8 cellular contexts compared by ENCODE assay signal in the genomic region with DNA sequence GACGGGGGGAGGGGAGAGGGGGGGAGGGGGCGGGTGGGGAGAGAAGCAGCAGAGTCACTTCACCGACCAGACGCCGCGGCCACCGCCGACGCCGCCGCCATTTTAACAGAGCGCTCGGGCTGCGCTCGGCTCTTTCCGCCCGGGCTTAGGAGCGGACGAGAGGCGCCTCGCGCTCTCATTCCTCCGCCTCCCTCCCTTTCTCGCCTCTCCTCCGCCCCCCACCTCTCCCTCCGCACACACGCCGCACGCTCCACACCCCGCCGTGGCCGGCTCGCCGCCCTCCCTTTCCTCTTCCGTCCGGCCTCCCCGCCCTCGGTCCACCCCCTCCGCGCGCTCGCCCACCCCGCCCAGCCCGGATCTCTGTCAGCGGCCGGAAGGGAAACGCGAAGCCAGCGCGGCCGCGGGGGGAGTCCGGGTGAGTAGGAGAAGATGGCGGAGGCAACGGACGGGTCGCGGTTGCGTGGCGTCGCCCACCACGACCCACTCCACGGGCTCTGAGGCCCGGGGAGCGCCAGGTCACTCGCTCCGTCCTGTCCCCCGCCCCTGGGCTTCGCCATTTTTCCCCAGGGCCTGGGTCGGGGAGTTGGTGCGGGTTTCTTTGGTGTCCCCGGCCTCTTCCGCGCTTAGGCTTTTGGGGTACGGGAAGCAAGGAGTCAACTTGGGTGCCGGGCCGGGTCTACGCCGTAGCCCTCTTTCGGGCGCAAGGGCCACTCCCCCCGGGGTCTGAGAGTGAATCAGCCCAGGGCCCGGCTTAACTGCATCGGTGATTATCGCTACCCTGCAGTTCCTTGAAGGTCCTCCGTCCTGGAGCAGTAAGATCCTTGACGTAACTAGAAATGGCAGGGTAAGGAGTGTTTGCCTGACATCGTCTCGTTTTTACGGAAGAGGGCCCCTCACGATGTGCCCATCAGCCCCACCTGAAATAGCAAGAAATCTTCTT. TPM values are rescaled to one million over a fixed set of nuclear protein-coding genes. Genes with fewer than 3 reads are reported as not detected.
DNase-seq lines count a peak whose midpoint lies in the region; ATAC-seq, FAIRE-seq and TF ChIP-seq lines count a peak whose summit lies in the region.

A gene with protein sequence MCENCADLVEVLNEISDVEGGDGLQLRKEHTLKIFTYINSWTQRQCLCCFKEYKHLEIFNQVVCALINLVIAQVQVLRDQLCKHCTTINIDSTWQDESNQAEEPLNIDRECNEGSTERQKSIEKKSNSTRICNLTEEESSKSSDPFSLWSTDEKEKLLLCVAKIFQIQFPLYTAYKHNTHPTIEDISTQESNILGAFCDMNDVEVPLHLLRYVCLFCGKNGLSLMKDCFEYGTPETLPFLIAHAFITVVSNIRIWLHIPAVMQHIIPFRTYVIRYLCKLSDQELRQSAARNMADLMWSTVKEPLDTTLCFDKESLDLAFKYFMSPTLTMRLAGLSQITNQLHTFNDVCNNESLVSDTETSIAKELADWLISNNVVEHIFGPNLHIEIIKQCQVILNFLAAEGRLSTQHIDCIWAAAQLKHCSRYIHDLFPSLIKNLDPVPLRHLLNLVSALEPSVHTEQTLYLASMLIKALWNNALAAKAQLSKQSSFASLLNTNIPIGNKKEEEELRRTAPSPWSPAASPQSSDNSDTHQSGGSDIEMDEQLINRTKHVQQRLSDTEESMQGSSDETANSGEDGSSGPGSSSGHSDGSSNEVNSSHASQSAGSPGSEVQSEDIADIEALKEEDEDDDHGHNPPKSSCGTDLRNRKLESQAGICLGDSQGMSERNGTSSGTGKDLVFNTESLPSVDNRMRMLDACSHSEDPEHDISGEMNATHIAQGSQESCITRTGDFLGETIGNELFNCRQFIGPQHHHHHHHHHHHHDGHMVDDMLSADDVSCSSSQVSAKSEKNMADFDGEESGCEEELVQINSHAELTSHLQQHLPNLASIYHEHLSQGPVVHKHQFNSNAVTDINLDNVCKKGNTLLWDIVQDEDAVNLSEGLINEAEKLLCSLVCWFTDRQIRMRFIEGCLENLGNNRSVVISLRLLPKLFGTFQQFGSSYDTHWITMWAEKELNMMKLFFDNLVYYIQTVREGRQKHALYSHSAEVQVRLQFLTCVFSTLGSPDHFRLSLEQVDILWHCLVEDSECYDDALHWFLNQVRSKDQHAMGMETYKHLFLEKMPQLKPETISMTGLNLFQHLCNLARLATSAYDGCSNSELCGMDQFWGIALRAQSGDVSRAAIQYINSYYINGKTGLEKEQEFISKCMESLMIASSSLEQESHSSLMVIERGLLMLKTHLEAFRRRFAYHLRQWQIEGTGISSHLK (N-terminal part only) (minus strand): TSS at position 123 of the 940 bp plus-strand sequence. CDS start 395 bp downstream, outside the sequence.

- peaks cover 33% of the 10 kb centered on the region for H3K4me1 ChIP-seq in A549
- no peaks in the 10 kb centered on the region for H3K4me1 ChIP-seq in breast epithelium
- H3K4me1 ChIP-seq in skeletal muscle tissue (ENCODE audit: control insufficient read depth in 3 of 3, insufficient read depth in 3 of 3, low read length in 3 of 3) = peaks cover 8 to 20% (median 13%) of the 10 kb centered on the region in 3 donors

- peak within 1 kb of the TSS; percentile 89 for H3K4me2 ChIP-seq in A549

- TF ChIP-seq RAD21 in A549 (conservative IDR thresholded peaks at IDR 0.05 in 1 of 2, IDR thresholded peaks at IDR 0.05 in 1 of 2) = peak in 1 of 2 experiments; percentile 11; a peak in 1 of 5 replicates

- peak; percentile 94 for TF ChIP-seq POLR2A in A549 (IDR thresholded peaks at IDR 0.05; ENCODE audit: low read length)
- peak; percentile 80 for TF ChIP-seq POLR2A in breast epithelium (IDR thresholded peaks at IDR 0.05)

- H3K27ac ChIP-seq in A549 (peak within 1 kb of the TSS; percentile 93 to 96), WERI-Rb-1 (peak within 1 kb of the TSS; percentile 98), breast epithelium (peak within 1 kb of the TSS; percentile 98 to 99), skeletal muscle tissue (ENCODE audit: low read depth, low read length) (peak within 1 kb of the TSS; percentile 97)

- no peak for FAIRE-seq in A549 (lab: Jason Lieb, UNC)

- TF ChIP-seq EP300 in A549 (IDR thresholded peaks at IDR 0.05) = no peak

- intact Hi-C loops in breast epithelium (cut with DNase I; ENCODE audit: low total_unique reads) = no loop called here

- DNase-seq in A549 (ENCODE audit: low read depth in 1 of 2, low spot score in 1 of 2) (peak; percentile 75 to 97), NCI-H2196 treated with DMSO at 0.1 percent for 48 hours (lab: John Stamatoyannopoulos, UW; ENCODE audit: unreplicated experiment) (peak; percentile 77), WERI-Rb-1 (peak; percentile 99), breast epithelium (ENCODE audit: low spot score in 2 of 2) (peak; percentile 90 to 95)

- H3K9me3 ChIP-seq in A549 = no peaks in the 10 kb centered on the region
- H3K9me3 ChIP-seq in WERI-Rb-1 (ENCODE audit: severe bottlenecking) = no peaks in the 10 kb centered on the region
- no peaks in the 10 kb centered on the region for H3K9me3 ChIP-seq in breast epithelium
- H3K9me3 ChIP-seq in iPS-18c (ENCODE audit: control insufficient read depth, insufficient read depth, low read length) = no peaks in the 10 kb centered on the region
- H3K9me3 ChIP-seq in skeletal muscle tissue (ENCODE audit: control insufficient read depth in 3 of 3, low read length in 3 of 3) = no peaks in the 10 kb centered on the region

- under 1% methylated on average over 47 of the region's 91 CpGs for WGBS in A549 (ENCODE audit: missing lambda C conversion rate)

- H3K27me3 ChIP-seq in WERI-Rb-1 (ENCODE audit: insufficient read depth, low read depth, severe bottlenecking) (no peaks in the 10 kb centered on the region), breast epithelium (no peaks in the 10 kb centered on the region), skeletal muscle tissue (ENCODE audit: control insufficient read depth in 3 of 3, insufficient read depth in 3 of 3, low read length in 3 of 3) (no peaks in the 10 kb centered on the region)

- H3K36me3 ChIP-seq in WERI-Rb-1 = peaks cover 34% of the 10 kb centered on the region
- no peaks in the 10 kb centered on the region for H3K36me3 ChIP-seq in breast epithelium
- H3K36me3 ChIP-seq in skeletal muscle tissue (ENCODE audit: control insufficient read depth in 3 of 3, insufficient read depth in 3 of 3, low read length in 3 of 3) = peaks cover 0 to 3% (median 0%) of the 10 kb centered on the region in 3 donors

- H3K9ac ChIP-seq in skeletal muscle tissue (ENCODE audit: low read depth in 1 of 3, low read length in 3 of 3) = peak within 1 kb of the TSS; percentile 95 to 99 (median 96)

- no peak for TF ChIP-seq CTCF in A549 (IDR thresholded peaks at IDR 0.05)
- no peak for TF ChIP-seq CTCF in WERI-Rb-1 (IDR thresholded peaks at IDR 0.05; ENCODE audit: low read depth, low read length)
- TF ChIP-seq CTCF in breast epithelium (IDR thresholded peaks at IDR 0.05) = peak in 1 of 3 donors; percentile 17

- peak; percentile 82 to 91 for ATAC-seq in A549
- peak; percentile 83 for ATAC-seq in GM18868 (IDR thresholded peaks at IDR 0.05; ENCODE audit: unreplicated experiment)
- ATAC-seq in HG03108 (IDR thresholded peaks at IDR 0.05; ENCODE audit: unreplicated experiment) = peak; percentile 59

- CTCF ChIA-PET in A549 (lab: Yijun Ruan, JAX) = no interaction called here

- POLR2A ChIA-PET in A549 (lab: Yijun Ruan, JAX) = interaction anchor here (0.7 to 1.0 kb wide), 2 partner anchors 11 to 68 kb away, joined by 3 read pairs; a partner anchor contains a TSS

- H3K4me3 ChIP-seq in A549 = peak within 1 kb of the TSS; percentile 72
- H3K4me3 ChIP-seq in WERI-Rb-1 (ENCODE audit: low read depth, low read length) = peak within 1 kb of the TSS; percentile 93
- H3K4me3 ChIP-seq in breast epithelium = peak within 1 kb of the TSS; percentile 74 to 91 (median 82)
- peak within 1 kb of the TSS; percentile 97 for H3K4me3 ChIP-seq in iPS-18c (ENCODE audit: insufficient read depth, low read depth, low read length)
- H3K4me3 ChIP-seq in skeletal muscle tissue (ENCODE audit: low read length in 3 of 3) = peak within 1 kb of the TSS; percentile 73 to 91 (median 86)

TF ChIP-seq in A549, 52 proteins besides CTCF, POLR2A, EP300 and RAD21 (continues in another document):
- TF ChIP-seq TP53 (CRISPR knock-in tag; IDR thresholded peaks at IDR 0.05) (0 out of 2 replicates have a peak, but pooled peaks have one; percentile 1), GATA3 (IDR thresholded peaks at IDR 0.05; ENCODE audit: borderline replicate concordance) (0 out of 2 replicates have a peak, but pooled peaks have one; percentile 6), PHF8 (IDR thresholded peaks at IDR 0.05; ENCODE audit: borderline replicate concordance, low read depth) (peak; percentile 100), MAZ (IDR thresholded peaks at IDR 0.05; ENCODE audit: borderline replicate concordance, low read depth, low read length) (0 out of 2 replicates have a peak, but pooled peaks have one; percentile 70), JUN (IDR thresholded peaks at IDR 0.05) (peak; percentile 55 to 97; a peak in 4 of 5 replicates), MYC (IDR thresholded peaks at IDR 0.05; ENCODE audit: borderline replicate concordance, low read length) (peak; percentile 71), RFX5 (IDR thresholded peaks at IDR 0.05) (0 out of 2 replicates have a peak, but pooled peaks have one; percentile 16), HOXA7 (CRISPR knock-in tag; IDR thresholded peaks at IDR 0.05) (no peak), BHLHE40 (IDR thresholded peaks at IDR 0.05; ENCODE audit: low read depth, low read length) (no peak), FOSL2 (IDR thresholded peaks at IDR 0.05) (no peak), FOSL2 (CRISPR knock-in tag; IDR thresholded peaks at IDR 0.05) (peak; percentile 33)
- TF ChIP-seq, protein P1, sequence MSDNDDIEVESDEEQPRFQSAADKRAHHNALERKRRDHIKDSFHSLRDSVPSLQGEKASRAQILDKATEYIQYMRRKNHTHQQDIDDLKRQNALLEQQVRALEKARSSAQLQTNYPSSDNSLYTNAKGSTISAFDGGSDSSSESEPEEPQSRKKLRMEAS (IDR thresholded peaks at IDR 0.05) = peak; percentile 57

RNA-seq across cellular contexts. Expression of the gene that starts here (rescaled TPM):
- polyA plus RNA-seq in A549 (2011; rRNA removed) = 132 TPM in 2 replicates
- 23.8 and 26.5 TPM in 2 replicates for polyA plus RNA-seq in A549 (2012; cell fraction: cytosol; rRNA removed)
- polyA plus RNA-seq in A549 (2012; cell fraction: nucleus; rRNA removed) = 35.8 and 62.6 TPM in 2 replicates
- polyA plus RNA-seq in A549 (2017; fragmentation: RNase III; extraction: RNeasy Plus Mini Kit Qiagen cat#74134 plus additional on column Dnase treatment) = 47.7 to 50.7 TPM (median 48.2 TPM) in 3 replicates
- 178 and 191 TPM in 2 replicates for polyA minus RNA-seq in A549 (2011; rRNA and poly(A)+ RNA removed)
- 100 to 1,000 TPM; 148 to 260 (median 189) TPM for total RNA-seq in breast epithelium
- total RNA-seq in skeletal muscle tissue = 108 TPM

Comparison
In these comparisons a context has a peak if more than half of its experiments do, and no peak if none do; other contexts are left out.
1. Peak in every context shown above with its lines: DNase-seq, ATAC-seq, H3K4me3 ChIP-seq and H3K27ac ChIP-seq.